Comparison of ENCODE assay signal across 11 cellular contexts in genomic region chrX:54248309-54248708, GRCh38.
DNase-seq lines count a peak whose midpoint lies in the region; ATAC-seq, FAIRE-seq and TF ChIP-seq lines count a peak whose summit lies in the region.
"Had no signal": no experiment of that assay in that cellular context is flagged by ENCODE, and none has a peak within 500 bp of the region (broad histone marks: within the 10 kb centered on the region; RNA-seq: fewer than 3 reads in every experiment).

No MANE protein-coding gene starts in this region.

- peak; percentile 57 for ATAC-seq in GM18868 (IDR thresholded peaks at IDR 0.05; ENCODE audit: unreplicated experiment)

- no peaks in the 10 kb centered on the region for H3K9me3 ChIP-seq in OCI-LY7 (ENCODE audit: low read length)
- H3K9me3 ChIP-seq: SJCRH30 had no signal

- no peaks in the 10 kb centered on the region for H3K36me3 ChIP-seq in OCI-LY7 (ENCODE audit: insufficient read depth, low read length)
- H3K36me3 ChIP-seq: SJCRH30 had no signal

- H4K20me1 ChIP-seq in OCI-LY7 (ENCODE audit: insufficient read depth, low read length) = no peaks in the 10 kb centered on the region

- DNase-seq in ACHN (peak; percentile 22), OCI-LY7 (ENCODE audit: low spot score) (peak; percentile 38), fibroblast of pulmonary artery (ENCODE audit: low read depth) (peak; percentile 45), NCI-H2227 treated with DMSO at 0.1 percent for 48 hours (lab: John Stamatoyannopoulos, UW) (no peak), GM12892 (ENCODE audit: insufficient read length) (no peak)
- no peak for DNase-seq in stimulated activated CD4-positive, alpha-beta T cell treated with anti-CD3 and anti-CD28 coated beads, Interleukin-4, amount 100 ng/mL, for 1 hour
- no peak for DNase-seq in NK-92 treated with Interleukin-12 subunit alpha and Interleukin-12 subunit beta, amount 100 ng/mL, for 24 hours (lab: John Stamatoyannopoulos, UW)

- H3K9me2 ChIP-seq in OCI-LY7 (ENCODE audit: insufficient read depth, low read length) = no peaks in the 10 kb centered on the region

- H3K4me2 ChIP-seq in OCI-LY7 (ENCODE audit: low read length) = no peak overlapping the region

- no peaks in the 10 kb centered on the region for H3K4me1 ChIP-seq in OCI-LY7 (ENCODE audit: insufficient read depth, low read length, poor library complexity, severe bottlenecking)
- H3K4me1 ChIP-seq: SJCRH30 had no signal

- POLR2A ChIA-PET in OCI-LY7 (lab: Charles Lee) = no interaction called here

- no peak overlapping the region for H3K4me3 ChIP-seq in OCI-LY7 (ENCODE audit: low read depth, low read length, poor library complexity, severe bottlenecking)
- no peak overlapping the region for H3K4me3 ChIP-seq in fibroblast of pulmonary artery (replicated peaks; ENCODE audit: low read depth, low read length)
- H3K4me3 ChIP-seq: SJCRH30 had no signal

- CTCF ChIA-PET in OCI-LY7 (lab: Charles Lee; ENCODE audit: unreplicated experiment) = no interaction called here

- no peak for FAIRE-seq in GM12892 (lab: Jason Lieb, UNC)
- FAIRE-seq: endometrium, GM18507 had no signal

- no peaks in the 10 kb centered on the region for H3K79me2 ChIP-seq in OCI-LY7 (ENCODE audit: insufficient read depth, low read depth, low read length)

- no TSS peak for BruUV-seq in OCI-LY7 (replicated peaks; lab: Mats Ljungman, UMichigan)

- intact Hi-C loops in OCI-LY7 (cut with micrococcal nuclease; ENCODE audit: unreplicated experiment) = no loop called here

- in situ Hi-C loops in ACHN (cut with HindIII; ENCODE audit: low pct_ligation_motif_present, low pct_unique_long_range_greater_than_20kb, low sequenced_read_pairs) = no loop called here

- no peak overlapping the region for H3K27ac ChIP-seq in OCI-LY7 (ENCODE audit: low read depth, low read length, poor library complexity, severe bottlenecking)
- H3K27ac ChIP-seq: SJCRH30 had no signal

- TF ChIP-seq CTCF in OCI-LY7 (conservative IDR thresholded peaks at IDR 0.05; ENCODE audit: low read length) = peak; percentile 65
- peak; percentile 36 for TF ChIP-seq CTCF in fibroblast of pulmonary artery (IDR thresholded peaks at IDR 0.05; ENCODE audit: low read length, missing control alignments)

- no peak for TF ChIP-seq POLR2A in GM12892 (IDR thresholded peaks at IDR 0.05; ENCODE audit: low read depth, low read length)

- H2AFZ ChIP-seq in OCI-LY7 (ENCODE audit: low read length) = no peak overlapping the region

Comparison
In these comparisons a context has a peak if more than half of its experiments do, and no peak if none do; other contexts are left out.
1. DNase-seq: peak in ACHN (single experiment), OCI-LY7 (single experiment) and fibroblast of pulmonary artery (single experiment); none in stimulated activated CD4-positive, alpha-beta T cell treated with anti-CD3 and anti-CD28 coated beads, Interleukin-4, amount 100 ng/mL, for 1 hour (single experiment), NK-92 treated with Interleukin-12 subunit alpha and Interleukin-12 subunit beta, amount 100 ng/mL, for 24 hours (single experiment), NCI-H2227 treated with DMSO at 0.1 percent for 48 hours (single experiment) and GM12892 (single experiment).